7 cellular contexts compared by ENCODE assay signal in genomic region chr4:687048-687974, GRCh38. TPM values are rescaled to one million over a fixed set of nuclear protein-coding genes. Genes with fewer than 3 reads are reported as not detected.
DNase-seq lines count a peak whose midpoint lies in the region; ATAC-seq, FAIRE-seq and TF ChIP-seq lines count a peak whose summit lies in the region.

No MANE protein-coding gene starts in this region.

- H3K9ac ChIP-seq in mammary epithelial cell (ENCODE audit: insufficient read depth, low read length) (no peak overlapping the region), HepG2 (ENCODE audit: insufficient read depth, low read depth, low read length) (peak overlapping the region; percentile 67)

- TF ChIP-seq EP300 in HepG2 (IDR thresholded peaks at IDR 0.05; ENCODE audit: low read depth in 2 of 2, low read length in 2 of 2) (no peak), HepG2 (CRISPR knock-in tag; IDR thresholded peaks at IDR 0.05; ENCODE audit: borderline replicate concordance) (no peak)

- no peak for TF ChIP-seq RAD21 in HepG2 (CRISPR knock-in tag; IDR thresholded peaks at IDR 0.05)

- in situ Hi-C loops in mammary epithelial cell (cut with MboI; ENCODE audit: low sequenced_read_pairs in 2 of 2): no loop called here
- in situ Hi-C loops in HepG2 (cut with HindIII; ENCODE audit: extremely low pct_ligation_motif_present, low pct_unique_long_range_greater_than_20kb): no loop called here

- H3K79me2 ChIP-seq in mammary epithelial cell (ENCODE audit: insufficient read depth, low read length) (no peaks in the 10 kb centered on the region), HepG2 (ENCODE audit: insufficient read depth, low read length) (no peaks in the 10 kb centered on the region)

- H4K20me1 ChIP-seq in mammary epithelial cell (ENCODE audit: insufficient read depth, low read length) (no peaks in the 10 kb centered on the region), HepG2 (ENCODE audit: insufficient read depth, low read length) (no peaks in the 10 kb centered on the region)

- H3K4me2 ChIP-seq in mammary epithelial cell (ENCODE audit: insufficient read depth, low read depth, low read length) (no peak overlapping the region), HepG2 (ENCODE audit: low read depth, low read length) (peak overlapping the region; percentile 97)

- peak; percentile 91 for DNase-seq in M059J (ENCODE audit: low read depth)
- peak; percentile 70 for DNase-seq in mammary epithelial cell
- peak; percentile 90 for DNase-seq in HepG2 (ENCODE audit: low spot score)

- WGBS in mammary epithelial cell (ENCODE audit: low coverage, missing lambda C conversion rate): 83% methylated on average over 34 of the region's 38 CpGs
- 3% methylated on average over 17 of the region's 38 CpGs for WGBS in HepG2 (ENCODE audit: low lambda C conversion rate)
- 65% methylated on average over 38 of the region's 38 CpGs for WGBS in urinary bladder

- no peak for TF ChIP-seq CTCF in mammary epithelial cell (conservative IDR thresholded peaks at IDR 0.05 in 1 of 2, IDR thresholded peaks at IDR 0.05 in 1 of 2; ENCODE audit: extremely low read depth in 1 of 2, insufficient read depth in 1 of 2, low read depth in 1 of 2, low read length in 2 of 2)
- peak; percentile 19; the same call in 1 of the 2 replicates for TF ChIP-seq CTCF in HepG2 (CRISPR knock-in tag; IDR thresholded peaks at IDR 0.05)

- peak; percentile 83 for FAIRE-seq in HepG2 (lab: Jason Lieb, UNC)

- TF ChIP-seq POLR2A in HepG2 (IDR thresholded peaks at IDR 0.05; ENCODE audit: insufficient read depth in 1 of 2, low read depth in 2 of 2, low read length in 2 of 2): peak in 1 of 2 experiments; percentile 65; a peak in 2 of 4 replicates

- CTCF ChIA-PET in mammary epithelial cell (lab: Charles Lee; ENCODE audit: low non-redundant PET): no interaction called here
- CTCF ChIA-PET in HepG2 (lab: Yijun Ruan, JAX; ENCODE audit: low intra/inter-chr PET ratio, low total read pairs): no interaction called here

- H3K9me3 ChIP-seq in mammary epithelial cell (replicated peaks; ENCODE audit: insufficient read depth, low read length) (no peaks in the 10 kb centered on the region), HepG2 (ENCODE audit: low read length) (no peaks in the 10 kb centered on the region)

- POLR2A ChIA-PET in HepG2 (lab: Yijun Ruan, JAX): interaction anchor here (0.6 to 1.5 kb wide), 9 partner anchors 8 to 300 kb away, joined by 3 to 15 read pairs (median 3); partner anchors contain the start of genes ATP5ME, IDUA and MYL5

- H2AFZ ChIP-seq in mammary epithelial cell (ENCODE audit: low read depth, low read length) (no peak overlapping the region), HepG2 (ENCODE audit: low read length) (no peak overlapping the region)

- dilution Hi-C loops in mammary epithelial cell (cut with HindIII; ENCODE audit: low sequenced_read_pairs): no loop called here

- no peaks in the 10 kb centered on the region for H3K36me3 ChIP-seq in mammary epithelial cell (ENCODE audit: insufficient read depth, low read length)
- H3K36me3 ChIP-seq in HepG2 (replicated peaks in 1 of 2; ENCODE audit: control insufficient read depth in 1 of 2, insufficient read depth in 2 of 2, low read length in 2 of 2): no peaks in the 10 kb centered on the region
- H3K36me3 ChIP-seq in urinary bladder (ENCODE audit: insufficient read depth): no peaks in the 10 kb centered on the region

- ATAC-seq in HepG2 (peak; percentile 79), GM18861 (IDR thresholded peaks at IDR 0.05; ENCODE audit: unreplicated experiment) (no peak), GM21447 (IDR thresholded peaks at IDR 0.05; ENCODE audit: unreplicated experiment) (no peak), GM21786 (IDR thresholded peaks at IDR 0.05; ENCODE audit: unreplicated experiment) (no peak)

- H3K27me3 ChIP-seq in mammary epithelial cell (ENCODE audit: insufficient read depth, low read length): no peaks in the 10 kb centered on the region
- H3K27me3 ChIP-seq in HepG2 (ENCODE audit: control insufficient read depth in 1 of 2, insufficient read depth in 2 of 2, low read length in 2 of 2): peaks cover 1 to 3% of the 10 kb centered on the region in 2 experiments; a peak in 1 of 5 replicates

- H3K27ac ChIP-seq in mammary epithelial cell (ENCODE audit: insufficient read depth, low read depth, low read length): no peak overlapping the region
- H3K27ac ChIP-seq in HepG2 (ENCODE audit: extremely low read length, insufficient read depth, low read length): peak overlapping the region; percentile 62
- H3K27ac ChIP-seq in urinary bladder (ENCODE audit: low read depth): peak overlapping the region; percentile 76

- BruUV-seq in mammary epithelial cell (replicated peaks; lab: Mats Ljungman, UMichigan): no TSS peak
- BruUV-seq in HepG2 (replicated peaks; lab: Mats Ljungman, UMichigan): TSS peak; percentile 70

- H3K4me3 ChIP-seq in mammary epithelial cell (replicated peaks in 1 of 3; ENCODE audit: insufficient read depth in 1 of 3, low read depth in 2 of 3, low read length in 3 of 3) (no peak overlapping the region), HepG2 (replicated peaks in 1 of 3; ENCODE audit: insufficient read depth in 1 of 3, low read depth in 2 of 3, low read length in 3 of 3) (peak overlapping the region; percentile 56 to 71 (median 63)), urinary bladder (ENCODE audit: low read depth, low read length) (no peak overlapping the region)

- intact Hi-C loops in mammary epithelial cell (cut with micrococcal nuclease): no loop called here
- intact Hi-C loops in HepG2 (cut with micrococcal nuclease; ENCODE audit: unreplicated experiment): loop anchor here (2.0 to 5.0 kb wide), 2 partner anchors 17 to 35 kb away; partner anchors contain the start of gene PCGF3

- H3K4me1 ChIP-seq in mammary epithelial cell (ENCODE audit: insufficient read depth, low read length) (peaks cover 10% of the 10 kb centered on the region), HepG2 (ENCODE audit: insufficient read depth, low read length) (peaks cover 79% of the 10 kb centered on the region), urinary bladder (ENCODE audit: insufficient read depth) (no peaks in the 10 kb centered on the region)

RNA-seq across cellular contexts. Expression of gene SLC49A3, which starts 1.6 kb away (rescaled TPM):
- not detected in 2 replicates for total RNA-seq in M059J (2014; rRNA removed; shearing (Covaris generic))
- total RNA-seq in mammary epithelial cell (under 1 TPM in 1 of 2 donors, not detected in 1; 0.83 TPM), HepG2 (2016; rRNA removed; fragmentation: Illumina TruSeq; extraction: Trizol) (0.07 TPM in 1 of 2 replicates, not detected in the other), urinary bladder (2.1 TPM)
- polyA plus RNA-seq in mammary epithelial cell (not detected), HepG2 (2011; rRNA removed) (0.17 and 0.22 TPM in 2 replicates), urinary bladder (7.9 TPM)
- polyA minus RNA-seq in mammary epithelial cell: not detected
- total RNA-seq in HepG2 (2016; cell fraction: cytosol; rRNA removed; fragmentation: Illumina TruSeq; extraction: Trizol; ENCODE audit: low read depth): not detected in 2 replicates
- total RNA-seq in HepG2 (2016; cell fraction: insoluble cytoplasmic fraction; rRNA removed; fragmentation: Illumina TruSeq; extraction: Trizol): 0.09 TPM in 1 of 2 replicates, not detected in the other
- not detected in 2 replicates for total RNA-seq in HepG2 (2016; cell fraction: membrane; rRNA removed; fragmentation: Illumina TruSeq; extraction: Trizol)
- total RNA-seq in HepG2 (2016; cell fraction: nucleus; rRNA removed; fragmentation: Illumina TruSeq; extraction: Trizol): 0.62 TPM in 1 of 2 replicates, not detected in the other
- 0.10 and 0.16 TPM in 2 replicates for polyA plus RNA-seq in HepG2 (2011; cell fraction: cytosol; rRNA removed)
- 1.9 and 2.5 TPM in 2 replicates for polyA plus RNA-seq in HepG2 (2011; cell fraction: nucleus; rRNA removed)
- polyA plus RNA-seq in HepG2 (2012): 0.21 and 0.29 TPM in 2 replicates
- polyA plus RNA-seq in HepG2 (2016; cell fraction: cytosol; fragmentation: Illumina TruSeq; extraction: Trizol; ENCODE audit: low read depth): 0.07 TPM in 1 of 2 replicates, not detected in the other
- not detected in 2 replicates for polyA plus RNA-seq in HepG2 (2016; cell fraction: insoluble cytoplasmic fraction; fragmentation: Illumina TruSeq; extraction: Trizol; ENCODE audit: low read depth)
- not detected in 2 replicates for polyA plus RNA-seq in HepG2 (2016; cell fraction: membrane; fragmentation: Illumina TruSeq; extraction: Trizol; ENCODE audit: low read depth)
- polyA plus RNA-seq in HepG2 (2016; cell fraction: nucleus; fragmentation: Illumina TruSeq; extraction: Trizol; ENCODE audit: insufficient read depth, low read depth): 0.53 TPM in 1 of 2 replicates, not detected in the other
- 0.12 TPM in 1 of 2 replicates, not detected in the other for polyA minus RNA-seq in HepG2 (2011; rRNA and poly(A)+ RNA removed; ENCODE audit: low replicate concordance)
- not detected in 2 replicates for polyA minus RNA-seq in HepG2 (2011; cell fraction: cytosol; rRNA and poly(A)+ RNA removed)
- polyA minus RNA-seq in HepG2 (2011; cell fraction: nucleus; rRNA and poly(A)+ RNA removed): 0.25 and 0.26 TPM in 2 replicates

RNA-seq across cellular contexts. Expression of gene MYL5, which starts 13.0 kb away (rescaled TPM):
- total RNA-seq in M059J (2014; rRNA removed; shearing (Covaris generic)): 0.99 and 7.5 TPM in 2 replicates
- total RNA-seq in mammary epithelial cell: 10 to 100 TPM; 11.2 to 31.9 TPM
- 10.7 TPM for polyA plus RNA-seq in mammary epithelial cell
- not detected for polyA minus RNA-seq in mammary epithelial cell
- 11.0 and 16.0 TPM in 2 replicates for total RNA-seq in HepG2 (2016; rRNA removed; fragmentation: Illumina TruSeq; extraction: Trizol)
- 6.7 and 8.0 TPM in 2 replicates for total RNA-seq in HepG2 (2016; cell fraction: cytosol; rRNA removed; fragmentation: Illumina TruSeq; extraction: Trizol; ENCODE audit: low read depth)
- 10.1 and 16.2 TPM in 2 replicates for total RNA-seq in HepG2 (2016; cell fraction: insoluble cytoplasmic fraction; rRNA removed; fragmentation: Illumina TruSeq; extraction: Trizol)
- total RNA-seq in HepG2 (2016; cell fraction: membrane; rRNA removed; fragmentation: Illumina TruSeq; extraction: Trizol): 7.6 and 8.2 TPM in 2 replicates
- total RNA-seq in HepG2 (2016; cell fraction: nucleus; rRNA removed; fragmentation: Illumina TruSeq; extraction: Trizol): 15.9 and 16.6 TPM in 2 replicates
- polyA plus RNA-seq in HepG2 (2011; rRNA removed): 6.5 and 11.5 TPM in 2 replicates
- 4.1 and 4.4 TPM in 2 replicates for polyA plus RNA-seq in HepG2 (2011; cell fraction: cytosol; rRNA removed)
- 40.0 and 46.9 TPM in 2 replicates for polyA plus RNA-seq in HepG2 (2011; cell fraction: nucleus; rRNA removed)
- polyA plus RNA-seq in HepG2 (2012): 7.4 and 8.9 TPM in 2 replicates
- polyA plus RNA-seq in HepG2 (2016; cell fraction: cytosol; fragmentation: Illumina TruSeq; extraction: Trizol; ENCODE audit: low read depth): 4.4 and 5.5 TPM in 2 replicates
- 8.5 and 12.2 TPM in 2 replicates for polyA plus RNA-seq in HepG2 (2016; cell fraction: insoluble cytoplasmic fraction; fragmentation: Illumina TruSeq; extraction: Trizol; ENCODE audit: low read depth)
- polyA plus RNA-seq in HepG2 (2016; cell fraction: membrane; fragmentation: Illumina TruSeq; extraction: Trizol; ENCODE audit: low read depth): 4.9 and 6.3 TPM in 2 replicates
- polyA plus RNA-seq in HepG2 (2016; cell fraction: nucleus; fragmentation: Illumina TruSeq; extraction: Trizol; ENCODE audit: insufficient read depth, low read depth): 33.7 and 41.8 TPM in 2 replicates
- polyA minus RNA-seq in HepG2 (2011; rRNA and poly(A)+ RNA removed; ENCODE audit: low replicate concordance): 3.4 and 4.4 TPM in 2 replicates
- 1.4 TPM in 1 of 2 replicates, not detected in the other for polyA minus RNA-seq in HepG2 (2011; cell fraction: cytosol; rRNA and poly(A)+ RNA removed)
- polyA minus RNA-seq in HepG2 (2011; cell fraction: nucleus; rRNA and poly(A)+ RNA removed): 11.8 and 15.5 TPM in 2 replicates
- 11.8 TPM for total RNA-seq in urinary bladder
- 7.1 TPM for polyA plus RNA-seq in urinary bladder

RNA-seq across cellular contexts. Expression of gene ATP5ME, which starts 13.2 kb away (rescaled TPM):
- total RNA-seq in M059J (2014; rRNA removed; shearing (Covaris generic)): 157 and 216 TPM in 2 replicates
- total RNA-seq in mammary epithelial cell: 100 to 1,000 TPM in 1 of 2 donors, 10 to 100 TPM in 1; 38.7 to 284 TPM
- 486 TPM for polyA plus RNA-seq in mammary epithelial cell
- polyA minus RNA-seq in mammary epithelial cell: 109 TPM
- total RNA-seq in HepG2 (2016; rRNA removed; fragmentation: Illumina TruSeq; extraction: Trizol): 753 and 1,048 TPM in 2 replicates
- total RNA-seq in HepG2 (2016; cell fraction: cytosol; rRNA removed; fragmentation: Illumina TruSeq; extraction: Trizol; ENCODE audit: low read depth): 458 and 593 TPM in 2 replicates
- total RNA-seq in HepG2 (2016; cell fraction: insoluble cytoplasmic fraction; rRNA removed; fragmentation: Illumina TruSeq; extraction: Trizol): 792 and 1,109 TPM in 2 replicates
- 613 and 660 TPM in 2 replicates for total RNA-seq in HepG2 (2016; cell fraction: membrane; rRNA removed; fragmentation: Illumina TruSeq; extraction: Trizol)
- 219 and 249 TPM in 2 replicates for total RNA-seq in HepG2 (2016; cell fraction: nucleus; rRNA removed; fragmentation: Illumina TruSeq; extraction: Trizol)
- 301 and 305 TPM in 2 replicates for polyA plus RNA-seq in HepG2 (2011; rRNA removed)
- 507 and 666 TPM in 2 replicates for polyA plus RNA-seq in HepG2 (2011; cell fraction: cytosol; rRNA removed)
- 133 and 152 TPM in 2 replicates for polyA plus RNA-seq in HepG2 (2011; cell fraction: nucleus; rRNA removed)
- 451 and 767 TPM in 2 replicates for polyA plus RNA-seq in HepG2 (2012)
- polyA plus RNA-seq in HepG2 (2016; cell fraction: cytosol; fragmentation: Illumina TruSeq; extraction: Trizol; ENCODE audit: low read depth): 482 and 603 TPM in 2 replicates
- polyA plus RNA-seq in HepG2 (2016; cell fraction: insoluble cytoplasmic fraction; fragmentation: Illumina TruSeq; extraction: Trizol; ENCODE audit: low read depth): 926 and 995 TPM in 2 replicates
- polyA plus RNA-seq in HepG2 (2016; cell fraction: membrane; fragmentation: Illumina TruSeq; extraction: Trizol; ENCODE audit: low read depth): 496 and 594 TPM in 2 replicates
- 426 and 431 TPM in 2 replicates for polyA plus RNA-seq in HepG2 (2016; cell fraction: nucleus; fragmentation: Illumina TruSeq; extraction: Trizol; ENCODE audit: insufficient read depth, low read depth)
- polyA minus RNA-seq in HepG2 (2011; rRNA and poly(A)+ RNA removed; ENCODE audit: low replicate concordance): 68.8 and 71.4 TPM in 2 replicates
- polyA minus RNA-seq in HepG2 (2011; cell fraction: cytosol; rRNA and poly(A)+ RNA removed): 62.0 and 63.6 TPM in 2 replicates
- polyA minus RNA-seq in HepG2 (2011; cell fraction: nucleus; rRNA and poly(A)+ RNA removed): 23.6 and 38.7 TPM in 2 replicates
- total RNA-seq in urinary bladder: 160 TPM
- 430 TPM for polyA plus RNA-seq in urinary bladder

RNA-seq across cellular contexts. Expression of gene PCGF3, which starts 18.3 kb away (rescaled TPM):
- 25.3 and 33.3 TPM in 2 replicates for total RNA-seq in M059J (2014; rRNA removed; shearing (Covaris generic))
- total RNA-seq in mammary epithelial cell: 10 to 100 TPM; 35.0 to 38.2 TPM
- polyA plus RNA-seq in mammary epithelial cell: 34.2 TPM
- 77.3 TPM for polyA minus RNA-seq in mammary epithelial cell
- 24.2 and 28.6 TPM in 2 replicates for total RNA-seq in HepG2 (2016; rRNA removed; fragmentation: Illumina TruSeq; extraction: Trizol)
- total RNA-seq in HepG2 (2016; cell fraction: cytosol; rRNA removed; fragmentation: Illumina TruSeq; extraction: Trizol; ENCODE audit: low read depth): 16.2 and 16.7 TPM in 2 replicates
- 22.5 and 27.7 TPM in 2 replicates for total RNA-seq in HepG2 (2016; cell fraction: insoluble cytoplasmic fraction; rRNA removed; fragmentation: Illumina TruSeq; extraction: Trizol)
- 36.9 and 38.9 TPM in 2 replicates for total RNA-seq in HepG2 (2016; cell fraction: membrane; rRNA removed; fragmentation: Illumina TruSeq; extraction: Trizol)
- 40.6 and 42.6 TPM in 2 replicates for total RNA-seq in HepG2 (2016; cell fraction: nucleus; rRNA removed; fragmentation: Illumina TruSeq; extraction: Trizol)
- polyA plus RNA-seq in HepG2 (2011; rRNA removed): 66.2 and 80.8 TPM in 2 replicates
- 32.3 and 37.9 TPM in 2 replicates for polyA plus RNA-seq in HepG2 (2011; cell fraction: cytosol; rRNA removed)
- 406 and 428 TPM in 2 replicates for polyA plus RNA-seq in HepG2 (2011; cell fraction: nucleus; rRNA removed)
- 37.8 and 47.7 TPM in 2 replicates for polyA plus RNA-seq in HepG2 (2012)
- polyA plus RNA-seq in HepG2 (2016; cell fraction: cytosol; fragmentation: Illumina TruSeq; extraction: Trizol; ENCODE audit: low read depth): 13.4 and 15.5 TPM in 2 replicates
- polyA plus RNA-seq in HepG2 (2016; cell fraction: insoluble cytoplasmic fraction; fragmentation: Illumina TruSeq; extraction: Trizol; ENCODE audit: low read depth): 20.0 and 26.4 TPM in 2 replicates
- 26.7 and 30.4 TPM in 2 replicates for polyA plus RNA-seq in HepG2 (2016; cell fraction: membrane; fragmentation: Illumina TruSeq; extraction: Trizol; ENCODE audit: low read depth)
- polyA plus RNA-seq in HepG2 (2016; cell fraction: nucleus; fragmentation: Illumina TruSeq; extraction: Trizol; ENCODE audit: insufficient read depth, low read depth): 92.0 and 96.8 TPM in 2 replicates
- polyA minus RNA-seq in HepG2 (2011; rRNA and poly(A)+ RNA removed; ENCODE audit: low replicate concordance): 38.9 and 82.6 TPM in 2 replicates
- 18.1 and 23.5 TPM in 2 replicates for polyA minus RNA-seq in HepG2 (2011; cell fraction: cytosol; rRNA and poly(A)+ RNA removed)
- polyA minus RNA-seq in HepG2 (2011; cell fraction: nucleus; rRNA and poly(A)+ RNA removed): 119 and 121 TPM in 2 replicates
- 52.6 TPM for total RNA-seq in urinary bladder
- 36.1 TPM for polyA plus RNA-seq in urinary bladder

Comparison
In these comparisons a context has a peak if more than half of its experiments do, and no peak if none do; other contexts are left out.
1. H3K4me3 ChIP-seq: peak in HepG2 (3 of 3); none in mammary epithelial cell (0 of 3) and urinary bladder (single experiment).
2. Peak in every context shown above with its lines, with median percentiles within 50 percentile points of each other: DNase-seq.